ENCODE assay signal across 8 cellular contexts in the genomic region with DNA sequence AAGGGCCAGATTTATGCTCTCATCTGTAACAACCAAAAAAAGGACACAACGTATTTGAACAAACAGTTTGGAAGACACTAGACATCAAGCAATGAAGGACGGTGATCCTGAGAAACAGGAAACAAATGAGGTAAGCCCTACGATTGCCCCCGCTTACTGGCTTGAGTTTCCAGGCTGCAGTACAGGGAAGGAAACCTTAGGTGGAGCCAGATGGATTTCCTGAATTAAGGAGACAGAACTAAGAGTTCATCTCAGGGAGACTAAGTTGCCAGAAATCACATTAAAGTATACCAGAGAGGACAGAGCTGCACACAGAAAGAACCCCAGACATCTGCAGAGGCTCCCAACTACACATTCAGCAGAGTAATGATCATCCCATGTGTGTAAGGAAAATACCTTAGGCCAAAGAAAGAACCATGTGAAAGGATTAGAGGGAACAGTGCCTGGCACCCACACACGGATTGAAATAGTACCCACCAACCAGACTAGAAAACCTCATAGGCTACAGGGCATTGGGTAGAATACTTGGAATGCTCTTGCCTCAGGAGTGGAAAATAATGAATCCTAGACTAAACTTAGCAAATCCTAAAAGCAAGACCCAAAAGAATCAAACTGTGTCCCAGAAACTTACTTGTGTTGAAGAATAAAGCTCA.
A peak's percentile ranks its signal among the peaks of the same experiment; 100 is the strongest.
DNase-seq lines count a peak whose midpoint lies in the region; ATAC-seq and TF ChIP-seq lines count a peak whose summit lies in the region.

No MANE protein-coding gene starts in this region.

- H3K9me3 ChIP-seq in HEK293 (ENCODE audit: control insufficient read depth, insufficient read depth, low read depth, low read length) (no peaks in the 10 kb centered on the region), iPS DF 6.9 (ENCODE audit: control insufficient read depth, insufficient read depth, low read length) (no peaks in the 10 kb centered on the region)

- no peak overlapping the region for H3K27ac Mint-ChIP-seq in activated naive CD4-positive, alpha-beta T cell treated with anti-CD3 and anti-CD28 coated beads, Interleukin-2, amount 10 ng/mL, durations not matched to agents 7 days and 5 days

- no peaks in the 10 kb centered on the region for H3K36me3 Mint-ChIP-seq in activated naive CD4-positive, alpha-beta T cell treated with anti-CD3 and anti-CD28 coated beads, Interleukin-2, amount 10 ng/mL, durations not matched to agents 7 days and 5 days

- POLR2A ChIA-PET in HEK293 (lab: Yijun Ruan, JAX) = interaction anchor here (0.6 kb wide), 1 partner anchor 33 kb away, joined by 4 read pairs; no protein-coding TSS in a partner anchor

- CTCF ChIA-PET in HEK293 (lab: Yijun Ruan, JAX) = interaction anchor here (0.6 to 2.4 kb wide), 14 partner anchors 9 to 381 kb away, joined by 3 to 7 read pairs (median 4); no protein-coding TSS in a partner anchor
- CTCF ChIA-PET in activated naive CD4-positive, alpha-beta T cell treated with anti-CD3 and anti-CD28 coated beads, Interleukin-2, amount 10 ng/mL, durations not matched to agents 7 days and 5 days (lab: Charles Lee) = no interaction called here

- DNase-seq in ACHN = peak; percentile 28
- peak; percentile 11 for DNase-seq in UCSD-AML1 (lab: John Stamatoyannopoulos, UW; ENCODE audit: unreplicated experiment)
- DNase-seq in iPS DF 6.9 (ENCODE audit: low read depth, low spot score) = peak; percentile 31
- no peak for DNase-seq in cortex of kidney (lab: John Stamatoyannopoulos, UW)
- DNase-seq in activated naive CD4-positive, alpha-beta T cell treated with anti-CD3 and anti-CD28 coated beads, Interleukin-2, amount 10 ng/mL, durations not matched to agents 7 days and 5 days = no peak

- H3K4me1 ChIP-seq in HEK293 (ENCODE audit: control insufficient read depth, insufficient read depth, low read length) (no peaks in the 10 kb centered on the region), iPS DF 6.9 (ENCODE audit: control insufficient read depth, insufficient read depth, low read length) (no peaks in the 10 kb centered on the region)

- H3K9me3 Mint-ChIP-seq in activated naive CD4-positive, alpha-beta T cell treated with anti-CD3 and anti-CD28 coated beads, Interleukin-2, amount 10 ng/mL, durations not matched to agents 7 days and 5 days = no peaks in the 10 kb centered on the region

- ATAC-seq in GM19463 (IDR thresholded peaks at IDR 0.05; ENCODE audit: unreplicated experiment) (no peak), HG02759 (IDR thresholded peaks at IDR 0.05; ENCODE audit: unreplicated experiment) (no peak)

- H3K4me3 ChIP-seq in HEK293 (ENCODE audit: low read depth, low read length) (no peak overlapping the region), iPS DF 6.9 (ENCODE audit: low read length) (no peak overlapping the region)

- H3K4me3 Mint-ChIP-seq in activated naive CD4-positive, alpha-beta T cell treated with anti-CD3 and anti-CD28 coated beads, Interleukin-2, amount 10 ng/mL, durations not matched to agents 7 days and 5 days = no peak overlapping the region

- no peaks in the 10 kb centered on the region for H3K27me3 ChIP-seq in iPS DF 6.9 (ENCODE audit: control insufficient read depth, insufficient read depth, low read length)

- no CpG with 5 or more reads among the region's 5 CpGs for WGBS in iPS DF 6.9 (ENCODE audit: insufficient coverage, insufficient read length)

- H3K27ac ChIP-seq in HEK293 (ENCODE audit: extremely low read depth, low read depth, low read length) = no peak overlapping the region
- H3K27ac ChIP-seq in iPS DF 6.9 (ENCODE audit: low read length) = no peak overlapping the region

- in situ Hi-C loops in ACHN (cut with HindIII; ENCODE audit: low pct_ligation_motif_present, low pct_unique_long_range_greater_than_20kb, low sequenced_read_pairs) = no loop called here

- H3K4me1 Mint-ChIP-seq in activated naive CD4-positive, alpha-beta T cell treated with anti-CD3 and anti-CD28 coated beads, Interleukin-2, amount 10 ng/mL, durations not matched to agents 7 days and 5 days = no peaks in the 10 kb centered on the region

- TF ChIP-seq CTCF in HEK293 (tag by site-specific recombination; IDR thresholded peaks at IDR 0.05) = no peak

- H3K36me3 ChIP-seq in HEK293 (ENCODE audit: control insufficient read depth in 2 of 2, insufficient read depth in 1 of 2, low read length in 2 of 2) (no peaks in the 10 kb centered on the region), iPS DF 6.9 (ENCODE audit: control insufficient read depth, insufficient read depth, low read length) (no peaks in the 10 kb centered on the region)

- no peaks in the 10 kb centered on the region for H3K27me3 Mint-ChIP-seq in activated naive CD4-positive, alpha-beta T cell treated with anti-CD3 and anti-CD28 coated beads, Interleukin-2, amount 10 ng/mL, durations not matched to agents 7 days and 5 days

TF ChIP-seq in HEK293, 187 proteins besides CTCF, POLR2A, EP300 and RAD21 (continues in another document):
- TF ChIP-seq ZIC2 (tag by site-specific recombination; IDR thresholded peaks at IDR 0.05) (no peak), ZNF830 (tag by site-specific recombination; IDR thresholded peaks at IDR 0.05; ENCODE audit: low read depth) (no peak), GLIS1 (tag by site-specific recombination; IDR thresholded peaks at IDR 0.05) (no peak), SP2 (tag by site-specific recombination; IDR thresholded peaks at IDR 0.05) (no peak), OSR2 (tag by site-specific recombination; IDR thresholded peaks at IDR 0.05) (no peak), ZNF354C (tag by site-specific recombination; IDR thresholded peaks at IDR 0.05; ENCODE audit: borderline replicate concordance, low read depth) (no peak), ZNF514 (tag by site-specific recombination; IDR thresholded peaks at IDR 0.05) (no peak), ZNF654 (tag by site-specific recombination; IDR thresholded peaks at IDR 0.05; ENCODE audit: low read depth) (peak; percentile 62), ZNF10 (tag by site-specific recombination; IDR thresholded peaks at IDR 0.05) (no peak), ZNF24 (tag by site-specific recombination; IDR thresholded peaks at IDR 0.05) (no peak), ZFHX2 (tag by site-specific recombination; conservative IDR thresholded peaks at IDR 0.05) (no peak)
- TF ChIP-seq, protein P1, sequence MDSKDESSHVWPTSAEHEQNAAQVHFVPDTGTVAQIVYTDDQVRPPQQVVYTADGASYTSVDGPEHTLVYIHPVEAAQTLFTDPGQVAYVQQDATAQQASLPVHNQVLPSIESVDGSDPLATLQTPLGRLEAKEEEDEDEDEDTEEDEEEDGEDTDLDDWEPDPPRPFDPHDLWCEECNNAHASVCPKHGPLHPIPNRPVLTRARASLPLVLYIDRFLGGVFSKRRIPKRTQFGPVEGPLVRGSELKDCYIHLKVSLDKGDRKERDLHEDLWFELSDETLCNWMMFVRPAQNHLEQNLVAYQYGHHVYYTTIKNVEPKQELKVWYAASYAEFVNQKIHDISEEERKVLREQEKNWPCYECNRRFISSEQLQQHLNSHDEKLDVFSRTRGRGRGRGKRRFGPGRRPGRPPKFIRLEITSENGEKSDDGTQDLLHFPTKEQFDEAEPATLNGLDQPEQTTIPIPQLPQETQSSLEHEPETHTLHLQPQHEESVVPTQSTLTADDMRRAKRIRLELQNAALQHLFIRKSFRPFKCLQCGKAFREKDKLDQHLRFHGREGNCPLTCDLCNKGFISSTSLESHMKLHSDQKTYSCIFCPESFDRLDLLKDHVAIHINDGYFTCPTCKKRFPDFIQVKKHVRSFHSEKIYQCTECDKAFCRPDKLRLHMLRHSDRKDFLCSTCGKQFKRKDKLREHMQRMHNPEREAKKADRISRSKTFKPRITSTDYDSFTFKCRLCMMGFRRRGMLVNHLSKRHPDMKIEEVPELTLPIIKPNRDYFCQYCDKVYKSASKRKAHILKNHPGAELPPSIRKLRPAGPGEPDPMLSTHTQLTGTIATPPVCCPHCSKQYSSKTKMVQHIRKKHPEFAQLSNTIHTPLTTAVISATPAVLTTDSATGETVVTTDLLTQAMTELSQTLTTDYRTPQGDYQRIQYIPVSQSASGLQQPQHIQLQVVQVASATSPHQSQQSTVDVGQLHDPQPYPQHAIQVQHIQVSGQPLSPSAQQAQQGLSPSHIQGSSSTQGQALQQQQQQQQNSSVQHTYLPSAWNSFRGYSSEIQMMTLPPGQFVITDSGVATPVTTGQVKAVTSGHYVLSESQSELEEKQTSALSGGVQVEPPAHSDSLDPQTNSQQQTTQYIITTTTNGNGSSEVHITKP (tag by site-specific recombination; IDR thresholded peaks at IDR 0.05) = peak; percentile 46; the same call in 1 of the 2 replicates
- TF ChIP-seq, protein P2, sequence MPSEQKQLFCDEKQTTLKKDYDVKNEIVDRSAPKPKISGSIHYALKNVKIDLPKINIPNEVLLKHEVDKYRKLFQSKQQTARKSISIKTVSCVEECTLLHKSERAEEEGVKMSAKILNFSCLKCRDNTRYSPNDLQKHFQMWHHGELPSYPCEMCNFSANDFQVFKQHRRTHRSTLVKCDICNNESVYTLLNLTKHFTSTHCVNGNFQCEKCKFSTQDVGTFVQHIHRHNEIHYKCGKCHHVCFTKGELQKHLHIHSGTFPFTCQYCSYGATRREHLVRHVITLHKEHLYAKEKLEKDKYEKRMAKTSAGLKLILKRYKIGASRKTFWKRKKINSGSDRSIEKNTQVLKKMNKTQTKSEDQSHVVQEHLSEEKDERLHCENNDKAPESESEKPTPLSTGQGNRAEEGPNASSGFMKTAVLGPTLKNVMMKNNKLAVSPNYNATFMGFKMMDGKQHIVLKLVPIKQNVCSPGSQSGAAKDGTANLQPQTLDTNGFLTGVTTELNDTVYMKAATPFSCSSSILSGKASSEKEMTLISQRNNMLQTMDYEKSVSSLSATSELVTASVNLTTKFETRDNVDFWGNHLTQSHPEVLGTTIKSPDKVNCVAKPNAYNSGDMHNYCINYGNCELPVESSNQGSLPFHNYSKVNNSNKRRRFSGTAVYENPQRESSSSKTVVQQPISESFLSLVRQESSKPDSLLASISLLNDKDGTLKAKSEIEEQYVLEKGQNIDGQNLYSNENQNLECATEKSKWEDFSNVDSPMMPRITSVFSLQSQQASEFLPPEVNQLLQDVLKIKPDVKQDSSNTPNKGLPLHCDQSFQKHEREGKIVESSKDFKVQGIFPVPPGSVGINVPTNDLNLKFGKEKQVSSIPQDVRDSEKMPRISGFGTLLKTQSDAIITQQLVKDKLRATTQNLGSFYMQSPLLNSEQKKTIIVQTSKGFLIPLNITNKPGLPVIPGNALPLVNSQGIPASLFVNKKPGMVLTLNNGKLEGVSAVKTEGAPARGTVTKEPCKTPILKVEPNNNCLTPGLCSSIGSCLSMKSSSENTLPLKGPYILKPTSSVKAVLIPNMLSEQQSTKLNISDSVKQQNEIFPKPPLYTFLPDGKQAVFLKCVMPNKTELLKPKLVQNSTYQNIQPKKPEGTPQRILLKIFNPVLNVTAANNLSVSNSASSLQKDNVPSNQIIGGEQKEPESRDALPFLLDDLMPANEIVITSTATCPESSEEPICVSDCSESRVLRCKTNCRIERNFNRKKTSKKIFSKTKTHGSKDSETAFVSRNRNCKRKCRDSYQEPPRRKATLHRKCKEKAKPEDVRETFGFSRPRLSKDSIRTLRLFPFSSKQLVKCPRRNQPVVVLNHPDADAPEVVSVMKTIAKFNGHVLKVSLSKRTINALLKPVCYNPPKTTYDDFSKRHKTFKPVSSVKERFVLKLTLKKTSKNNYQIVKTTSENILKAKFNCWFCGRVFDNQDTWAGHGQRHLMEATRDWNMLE (tag by site-specific recombination; conservative IDR thresholded peaks at IDR 0.05; ENCODE audit: low read depth) = no peak

Comparison
In these comparisons a context has a peak if more than half of its experiments do, and no peak if none do; other contexts are left out.
1. DNase-seq: peak in ACHN (single experiment), UCSD-AML1 (single experiment) and iPS DF 6.9 (single experiment); none in cortex of kidney (single experiment) and activated naive CD4-positive, alpha-beta T cell treated with anti-CD3 and anti-CD28 coated beads, Interleukin-2, amount 10 ng/mL, durations not matched to agents 7 days and 5 days (single experiment).